2 cellular contexts compared by ENCODE assay signal in the genomic region with DNA sequence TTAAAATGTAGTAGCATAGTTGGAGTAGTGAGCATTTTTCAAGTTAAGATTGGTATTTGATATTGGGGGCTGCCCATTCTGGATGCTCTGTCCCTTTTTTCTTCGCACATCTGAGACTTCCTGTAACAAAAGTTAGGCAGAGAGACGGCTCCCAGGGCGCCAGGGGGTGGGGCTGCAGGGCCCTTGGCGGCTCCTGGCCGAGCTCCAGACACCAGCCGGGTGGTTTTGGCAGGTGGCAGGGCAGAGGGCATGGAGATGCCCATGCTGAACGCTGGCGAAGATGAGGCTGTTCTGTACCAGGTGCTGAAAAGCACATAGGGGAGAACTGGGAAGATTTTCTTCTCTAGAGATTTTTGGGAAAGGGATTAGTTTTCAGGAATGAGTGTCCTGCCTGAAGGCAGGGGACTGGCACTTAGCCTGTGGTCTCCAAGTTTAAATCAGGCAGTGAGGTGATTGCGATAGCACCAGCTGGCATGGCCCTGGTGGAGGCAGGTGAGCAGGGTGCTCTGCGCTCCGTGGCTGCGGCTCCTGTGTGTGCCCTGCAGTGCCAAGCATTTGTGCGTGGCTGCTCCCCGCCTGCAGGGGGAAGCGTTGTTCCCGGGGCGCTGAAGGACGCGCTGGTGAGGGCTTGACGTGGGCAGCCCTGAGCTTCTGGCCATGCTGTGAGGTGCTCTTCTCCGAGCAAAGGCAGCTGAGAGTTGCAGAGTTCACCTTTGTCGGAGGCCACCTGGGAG.
TF ChIP-seq lines count a peak whose summit lies in the region.

No MANE protein-coding gene starts in this region.

TF ChIP-seq in SK-N-SH, 30 proteins besides CTCF, POLR2A, EP300 and RAD21 (continued from another document):
- TF ChIP-seq, protein P1, sequence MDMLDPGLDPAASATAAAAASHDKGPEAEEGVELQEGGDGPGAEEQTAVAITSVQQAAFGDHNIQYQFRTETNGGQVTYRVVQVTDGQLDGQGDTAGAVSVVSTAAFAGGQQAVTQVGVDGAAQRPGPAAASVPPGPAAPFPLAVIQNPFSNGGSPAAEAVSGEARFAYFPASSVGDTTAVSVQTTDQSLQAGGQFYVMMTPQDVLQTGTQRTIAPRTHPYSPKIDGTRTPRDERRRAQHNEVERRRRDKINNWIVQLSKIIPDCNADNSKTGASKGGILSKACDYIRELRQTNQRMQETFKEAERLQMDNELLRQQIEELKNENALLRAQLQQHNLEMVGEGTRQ (IDR thresholded peaks at IDR 0.05; ENCODE audit: borderline replicate concordance, low read depth, low read length): no peak
- TF ChIP-seq POLR2AphosphoS5 (IDR thresholded peaks at IDR 0.05; ENCODE audit: low read depth, low read length): no peak

TF ChIP-seq in SK-N-SH treated with all-trans-retinoic acid at 6 μM for 48 hours, 23 proteins besides CTCF, POLR2A, EP300 and RAD21:
- TF ChIP-seq, protein P2, sequence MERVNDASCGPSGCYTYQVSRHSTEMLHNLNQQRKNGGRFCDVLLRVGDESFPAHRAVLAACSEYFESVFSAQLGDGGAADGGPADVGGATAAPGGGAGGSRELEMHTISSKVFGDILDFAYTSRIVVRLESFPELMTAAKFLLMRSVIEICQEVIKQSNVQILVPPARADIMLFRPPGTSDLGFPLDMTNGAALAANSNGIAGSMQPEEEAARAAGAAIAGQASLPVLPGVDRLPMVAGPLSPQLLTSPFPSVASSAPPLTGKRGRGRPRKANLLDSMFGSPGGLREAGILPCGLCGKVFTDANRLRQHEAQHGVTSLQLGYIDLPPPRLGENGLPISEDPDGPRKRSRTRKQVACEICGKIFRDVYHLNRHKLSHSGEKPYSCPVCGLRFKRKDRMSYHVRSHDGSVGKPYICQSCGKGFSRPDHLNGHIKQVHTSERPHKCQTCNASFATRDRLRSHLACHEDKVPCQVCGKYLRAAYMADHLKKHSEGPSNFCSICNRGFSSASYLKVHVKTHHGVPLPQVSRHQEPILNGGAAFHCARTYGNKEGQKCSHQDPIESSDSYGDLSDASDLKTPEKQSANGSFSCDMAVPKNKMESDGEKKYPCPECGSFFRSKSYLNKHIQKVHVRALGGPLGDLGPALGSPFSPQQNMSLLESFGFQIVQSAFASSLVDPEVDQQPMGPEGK (CRISPR knock-in tag; IDR thresholded peaks at IDR 0.05; ENCODE audit: borderline replicate concordance): no peak
- TF ChIP-seq, protein P3, sequence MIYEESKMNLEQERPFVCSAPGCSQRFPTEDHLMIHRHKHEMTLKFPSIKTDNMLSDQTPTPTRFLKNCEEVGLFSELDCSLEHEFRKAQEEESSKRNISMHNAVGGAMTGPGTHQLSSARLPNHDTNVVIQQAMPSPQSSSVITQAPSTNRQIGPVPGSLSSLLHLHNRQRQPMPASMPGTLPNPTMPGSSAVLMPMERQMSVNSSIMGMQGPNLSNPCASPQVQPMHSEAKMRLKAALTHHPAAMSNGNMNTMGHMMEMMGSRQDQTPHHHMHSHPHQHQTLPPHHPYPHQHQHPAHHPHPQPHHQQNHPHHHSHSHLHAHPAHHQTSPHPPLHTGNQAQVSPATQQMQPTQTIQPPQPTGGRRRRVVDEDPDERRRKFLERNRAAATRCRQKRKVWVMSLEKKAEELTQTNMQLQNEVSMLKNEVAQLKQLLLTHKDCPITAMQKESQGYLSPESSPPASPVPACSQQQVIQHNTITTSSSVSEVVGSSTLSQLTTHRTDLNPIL (CRISPR knock-in tag; IDR thresholded peaks at IDR 0.05; ENCODE audit: low read depth): no peak
- TF ChIP-seq ZNF8 (CRISPR knock-in tag; IDR thresholded peaks at IDR 0.05) (no peak), ZFP30 (CRISPR knock-in tag; IDR thresholded peaks at IDR 0.05) (no peak), ZNF70 (CRISPR knock-in tag; IDR thresholded peaks at IDR 0.05) (no peak)
